In the genomic region with DNA sequence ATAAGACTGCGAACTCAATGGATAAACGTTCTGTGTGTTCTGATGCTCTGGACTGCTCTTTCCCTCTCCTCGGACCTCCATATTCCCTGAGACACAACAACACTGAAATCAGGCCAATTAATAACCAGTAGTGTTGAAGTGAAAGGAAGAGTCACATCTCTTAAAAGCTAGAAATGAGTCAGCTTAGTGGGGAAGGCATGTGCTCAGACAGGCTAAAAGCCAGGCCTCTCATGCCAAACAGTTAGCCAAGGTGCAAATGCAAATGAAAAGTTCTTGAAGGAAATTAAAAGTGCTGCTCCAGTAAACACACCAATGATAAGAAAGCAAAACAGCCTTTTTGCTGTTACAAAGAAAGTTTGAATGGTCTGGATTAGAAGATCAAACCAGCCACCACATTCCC, we compare ENCODE assay signal across 8 cellular contexts. TPM values are rescaled to one million over a fixed set of nuclear protein-coding genes. Genes with fewer than 3 reads are reported as not detected.
DNase-seq lines count a peak whose midpoint lies in the region; ATAC-seq and TF ChIP-seq lines count a peak whose summit lies in the region.

No MANE protein-coding gene starts in this region.

- H3K4me1 ChIP-seq in adrenal gland (replicated peaks in 1 of 2), result peaks cover 0 to 47% of the 10 kb centered on the region in 2 donors

- DNase-seq in adrenal gland (peak in 3 of 7 donors; percentile 46 to 50 (median 49)), renal cortical epithelial cell (ENCODE audit: low read depth) (peak; percentile 96), NCI-H69 (lab: John Stamatoyannopoulos, UW) (no peak), NCI-H345 (lab: John Stamatoyannopoulos, UW) (no peak), hypothalamus (lab: John Stamatoyannopoulos, UW) (no peak), erythroblast (lab: John Stamatoyannopoulos, UW) (no peak)

- intact Hi-C loops in adrenal gland (cut with DNase I), result no loop called here

- TF ChIP-seq CTCF in adrenal gland (IDR thresholded peaks at IDR 0.05), result no peak

- H3K9me3 ChIP-seq in adrenal gland (replicated peaks in 1 of 3), result no peaks in the 10 kb centered on the region

- no peak for TF ChIP-seq POLR2A in adrenal gland (IDR thresholded peaks at IDR 0.05)
- TF ChIP-seq POLR2A in erythroblast (IDR thresholded peaks at IDR 0.05; ENCODE audit: low read length), result no peak

- ATAC-seq in GM18870 (IDR thresholded peaks at IDR 0.05; ENCODE audit: unreplicated experiment) (peak; percentile 100), HG02885 (IDR thresholded peaks at IDR 0.05; ENCODE audit: poor library complexity, unreplicated experiment) (peak; percentile 98)

- no peak overlapping the region for H3K4me3 ChIP-seq in adrenal gland

- no peaks in the 10 kb centered on the region for H3K36me3 ChIP-seq in adrenal gland (replicated peaks in 1 of 2)

- 30 to 74% (median 49%) methylated on average over 3 of the region's 3 CpGs for WGBS in adrenal gland, 4 donors

- H3K27ac ChIP-seq in adrenal gland, result peak overlapping the region in 3 of 5 donors; percentile 6 to 34 (median 31)

- H3K27me3 ChIP-seq in adrenal gland, result no peaks in the 10 kb centered on the region

RNA-seq across cellular contexts. Expression of a gene that starts 29.3 kb away (rescaled TPM):
- total RNA-seq in adrenal gland (100 to 1,000 TPM in 6 of 8 donors, 10 to 100 TPM in 2; 75.8 to 188 (median 129) TPM), renal cortical epithelial cell (30.4 and 210 TPM in 2 replicates)
- 10 to 100 TPM; 21.0 to 36.5 (median 36.4) TPM for polyA plus RNA-seq in adrenal gland
